Comparison of ENCODE assay signal across 1 cellular context in genomic region chr17:78522031-78522809, GRCh38.
TF ChIP-seq lines count a peak whose summit lies in the region.

No MANE protein-coding gene starts in this region.

TF ChIP-seq in HepG2, 621 proteins besides CTCF, POLR2A, EP300 and RAD21 (continued from another document):
- no peak for TF ChIP-seq HIC2 (CRISPR knock-in tag; IDR thresholded peaks at IDR 0.05; ENCODE audit: low read depth)
- peak; percentile 19 for TF ChIP-seq ZNF687 (CRISPR knock-in tag; IDR thresholded peaks at IDR 0.05)
- TF ChIP-seq JUNB (CRISPR knock-in tag; IDR thresholded peaks at IDR 0.05; ENCODE audit: borderline replicate concordance), result no peak
- TF ChIP-seq ZNF136 (CRISPR knock-in tag; IDR thresholded peaks at IDR 0.05; ENCODE audit: low read depth), result no peak
- no peak for TF ChIP-seq ZNF160 (CRISPR knock-in tag; IDR thresholded peaks at IDR 0.05)
- 0 out of 4 replicates have a peak, but pooled peaks of 1 of the 2 experiments have one; percentile 34 for TF ChIP-seq MAFK (conservative IDR thresholded peaks at IDR 0.05 in 1 of 2, IDR thresholded peaks at IDR 0.05 in 1 of 2; ENCODE audit: low read length in 2 of 2)
- TF ChIP-seq MATR3 (CRISPR knock-in tag; IDR thresholded peaks at IDR 0.05), result no peak
- TF ChIP-seq SAP130 (CRISPR knock-in tag; IDR thresholded peaks at IDR 0.05; ENCODE audit: low read depth), result no peak
- TF ChIP-seq EED (CRISPR knock-in tag; IDR thresholded peaks at IDR 0.05), result 0 out of 2 replicates have a peak, but pooled peaks have one; percentile 27
- no peak for TF ChIP-seq PRPF4 (IDR thresholded peaks at IDR 0.05; ENCODE audit: low read depth, low read length, poor library complexity, severe bottlenecking)
- TF ChIP-seq ZNF552 (CRISPR knock-in tag; IDR thresholded peaks at IDR 0.05; ENCODE audit: borderline replicate concordance), result no peak
- TF ChIP-seq PAXIP1 (CRISPR knock-in tag; conservative IDR thresholded peaks at IDR 0.05), result 0 out of 2 replicates have a peak, but pooled peaks have one; percentile 14
- no peak for TF ChIP-seq POLR2AphosphoS2 (IDR thresholded peaks at IDR 0.05; ENCODE audit: low read depth, low read length)
- no peak for TF ChIP-seq ZXDC (CRISPR knock-in tag; IDR thresholded peaks at IDR 0.05)
- TF ChIP-seq ZNF263 (CRISPR knock-in tag; IDR thresholded peaks at IDR 0.05), result no peak
- no peak for TF ChIP-seq ZNF264 (CRISPR knock-in tag; IDR thresholded peaks at IDR 0.05)
- TF ChIP-seq ZNF296 (CRISPR knock-in tag; conservative IDR thresholded peaks at IDR 0.05), result no peak
- TF ChIP-seq ZNF234 (CRISPR knock-in tag; conservative IDR thresholded peaks at IDR 0.05), result no peak
- TF ChIP-seq HNRNPLL (IDR thresholded peaks at IDR 0.05; ENCODE audit: low read depth, low read length, poor library complexity, severe bottlenecking), result no peak
- no peak for TF ChIP-seq LRRFIP1 (CRISPR knock-in tag; conservative IDR thresholded peaks at IDR 0.05)
- TF ChIP-seq ZNF562 (CRISPR knock-in tag; IDR thresholded peaks at IDR 0.05; ENCODE audit: borderline replicate concordance), result no peak
